9 cellular contexts compared by ENCODE assay signal in the genomic region with DNA sequence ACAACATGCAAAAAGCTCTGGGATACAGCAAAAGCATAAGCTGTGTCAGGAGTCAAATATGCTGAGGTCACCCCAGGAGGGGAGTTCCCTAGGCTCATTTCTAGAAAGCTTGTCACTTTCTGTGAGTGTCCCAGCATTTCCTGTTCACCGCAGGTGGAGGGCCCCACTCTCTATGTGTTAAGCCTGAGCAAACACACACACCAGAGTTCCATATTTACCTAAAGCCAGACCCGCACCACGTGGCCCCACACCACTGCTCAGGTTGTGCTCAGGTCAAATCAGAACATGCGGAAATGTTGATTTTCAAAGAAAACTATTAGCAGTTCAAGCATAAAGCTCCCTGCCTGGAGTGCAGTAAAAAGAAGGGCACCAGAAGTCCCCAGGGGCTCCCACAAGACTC.
DNase-seq lines count a peak whose midpoint lies in the region; ATAC-seq lines count a peak whose summit lies in the region.
"Had no signal": no experiment of that assay in that cellular context is flagged by ENCODE, and none has a peak within 500 bp of the region (broad histone marks: within the 10 kb centered on the region; RNA-seq: fewer than 3 reads in every experiment).

No MANE protein-coding gene starts in this region.

- peaks cover 7% of the 10 kb centered on the region for H3K4me1 Mint-ChIP-seq in stimulated activated memory B cell treated with anti-CD40 and anti-IgM and Interleukin-4, amounts not matched to agents 10 μg/mL and 1 μg/mL and 100 μg/mL, for 72 hours

- no peak overlapping the region for H3K4me3 Mint-ChIP-seq in stimulated activated memory B cell treated with anti-CD40 and anti-IgM and Interleukin-4, amounts not matched to agents 10 μg/mL and 1 μg/mL and 100 μg/mL, for 72 hours

- peak; percentile 99 for ATAC-seq in GM21825 (IDR thresholded peaks at IDR 0.05; ENCODE audit: unreplicated experiment)
- peak; percentile 80 for ATAC-seq in stimulated activated memory B cell treated with anti-CD40 and anti-IgM and Interleukin-4, amounts not matched to agents 10 μg/mL and 1 μg/mL and 100 μg/mL, for 72 hours

- peak; percentile 30 to 33 for DNase-seq in activated T-cell treated with anti-CD3 and anti-CD28 coated beads, Interleukin-2, amount 50 U/mL, for 48 hours
- DNase-seq in activated T-cell treated with anti-CD3 and anti-CD28 coated beads for 4 hours = no peak
- peak; percentile 39 for DNase-seq in HT-29 (ENCODE audit: low spot score)
- no peak for DNase-seq in NCI-H446 (lab: John Stamatoyannopoulos, UW)
- DNase-seq in NCI-H1048 (lab: John Stamatoyannopoulos, UW) = no peak
- DNase-seq in GM03348 (ENCODE audit: low spot score) = no peak
- DNase-seq: COR-L47 had no signal

- H3K27ac Mint-ChIP-seq in stimulated activated memory B cell treated with anti-CD40 and anti-IgM and Interleukin-4, amounts not matched to agents 10 μg/mL and 1 μg/mL and 100 μg/mL, for 72 hours = no peak overlapping the region

- peaks cover 14% of the 10 kb centered on the region for H3K9me3 Mint-ChIP-seq in stimulated activated memory B cell treated with anti-CD40 and anti-IgM and Interleukin-4, amounts not matched to agents 10 μg/mL and 1 μg/mL and 100 μg/mL, for 72 hours

- peaks cover 9% of the 10 kb centered on the region for H3K27me3 Mint-ChIP-seq in stimulated activated memory B cell treated with anti-CD40 and anti-IgM and Interleukin-4, amounts not matched to agents 10 μg/mL and 1 μg/mL and 100 μg/mL, for 72 hours

- no peaks in the 10 kb centered on the region for H3K36me3 Mint-ChIP-seq in stimulated activated memory B cell treated with anti-CD40 and anti-IgM and Interleukin-4, amounts not matched to agents 10 μg/mL and 1 μg/mL and 100 μg/mL, for 72 hours

Comparison
In these comparisons a context has a peak if more than half of its experiments do, and no peak if none do; other contexts are left out.
1. DNase-seq: peak in activated T-cell treated with anti-CD3 and anti-CD28 coated beads, Interleukin-2, amount 50 U/mL, for 48 hours (2 of 2) and HT-29 (single experiment); none in activated T-cell treated with anti-CD3 and anti-CD28 coated beads for 4 hours (single experiment), NCI-H446 (0 of 2), NCI-H1048 (single experiment) and GM03348 (single experiment).